Comparison of ENCODE assay signal across 14 cellular contexts in genomic region chr1:58250587-58250948, GRCh38.
DNase-seq lines count a peak whose midpoint lies in the region; ATAC-seq, FAIRE-seq and TF ChIP-seq lines count a peak whose summit lies in the region.
"Had no signal": no experiment of that assay in that cellular context is flagged by ENCODE, and none has a peak within 500 bp of the region (broad histone marks: within the 10 kb centered on the region; RNA-seq: fewer than 3 reads in every experiment).

No MANE protein-coding gene starts in this region.

- H2AFZ ChIP-seq in endothelial cell of umbilical vein (ENCODE audit: low read depth, low read length) (no peak overlapping the region), neuron (ENCODE audit: low read depth, low read length) (peak overlapping the region; percentile 98)

- peaks cover 8% of the 10 kb centered on the region for H3K4me1 Mint-ChIP-seq in activated CD4-positive, alpha-beta memory T cell treated with anti-CD3 and anti-CD28 coated beads, Interleukin-2, amount 10 ng/mL, durations not matched to agents 7 days and 5 days
- H3K4me1 Mint-ChIP-seq in osteocyte (ENCODE audit: unreplicated experiment): peaks cover 6% of the 10 kb centered on the region
- H3K4me1 Mint-ChIP-seq in activated CD8-positive, alpha-beta memory T cell treated with anti-CD3 and anti-CD28 coated beads, Interleukin-2, amount 10 ng/mL, durations not matched to agents 7 days and 5 days: peaks cover 6% of the 10 kb centered on the region

- H3K27me3 ChIP-seq in HUES64 (ENCODE audit: insufficient read depth, low read length) (peaks cover 39% of the 10 kb centered on the region), endothelial cell of umbilical vein (ENCODE audit: control insufficient read depth in 2 of 2, insufficient read depth in 2 of 2, low read length in 2 of 2) (peaks cover 16 to 21% of the 10 kb centered on the region in 2 experiments), neuron (ENCODE audit: insufficient read depth, low read length) (no peaks in the 10 kb centered on the region)

- TF ChIP-seq POLR2A in endothelial cell of umbilical vein (IDR thresholded peaks at IDR 0.05; ENCODE audit: low read depth, low read length): no peak

- H3K27ac Mint-ChIP-seq in activated CD4-positive, alpha-beta memory T cell treated with anti-CD3 and anti-CD28 coated beads, Interleukin-2, amount 10 ng/mL, durations not matched to agents 7 days and 5 days: no peak overlapping the region
- H3K27ac Mint-ChIP-seq in osteocyte (ENCODE audit: unreplicated experiment): no peak overlapping the region
- no peak overlapping the region for H3K27ac Mint-ChIP-seq in activated CD8-positive, alpha-beta memory T cell treated with anti-CD3 and anti-CD28 coated beads, Interleukin-2, amount 10 ng/mL, durations not matched to agents 7 days and 5 days
- H3K27ac Mint-ChIP-seq: activated naive CD8-positive, alpha-beta T cell treated with anti-CD3 and anti-CD28 coated beads, Interleukin-2, amount 10 ng/mL, durations not matched to agents 7 days and 5 days had no signal

- H4K20me1 ChIP-seq in endothelial cell of umbilical vein (replicated peaks; ENCODE audit: control insufficient read depth, extremely low read depth, insufficient read depth, low read length): no peaks in the 10 kb centered on the region

- no peak overlapping the region for H3K27ac ChIP-seq in HUES64 (ENCODE audit: low read depth, low read length)
- H3K27ac ChIP-seq in endothelial cell of umbilical vein (ENCODE audit: insufficient read depth, low read depth, low read length): no peak overlapping the region
- H3K27ac ChIP-seq: esophagus squamous epithelium had no signal

- H3K9me3 Mint-ChIP-seq in activated CD4-positive, alpha-beta memory T cell treated with anti-CD3 and anti-CD28 coated beads, Interleukin-2, amount 10 ng/mL, durations not matched to agents 7 days and 5 days: no peaks in the 10 kb centered on the region
- H3K9me3 Mint-ChIP-seq in osteocyte (ENCODE audit: unreplicated experiment): peaks cover 6% of the 10 kb centered on the region
- H3K9me3 Mint-ChIP-seq in activated CD8-positive, alpha-beta memory T cell treated with anti-CD3 and anti-CD28 coated beads, Interleukin-2, amount 10 ng/mL, durations not matched to agents 7 days and 5 days (ENCODE audit: low read depth): no peaks in the 10 kb centered on the region
- H3K9me3 Mint-ChIP-seq: activated naive CD8-positive, alpha-beta T cell treated with anti-CD3 and anti-CD28 coated beads, Interleukin-2, amount 10 ng/mL, durations not matched to agents 7 days and 5 days had no signal

- H3K4me2 ChIP-seq in endothelial cell of umbilical vein (ENCODE audit: insufficient read depth, low read length): no peak overlapping the region

- no peak for ATAC-seq in GM19351 (IDR thresholded peaks at IDR 0.05; ENCODE audit: unreplicated experiment)
- ATAC-seq in activated CD8-positive, alpha-beta memory T cell treated with anti-CD3 and anti-CD28 coated beads, Interleukin-2, amount 10 ng/mL, durations not matched to agents 7 days and 5 days: no peak

- peaks cover 37% of the 10 kb centered on the region for H3K27me3 Mint-ChIP-seq in activated CD4-positive, alpha-beta memory T cell treated with anti-CD3 and anti-CD28 coated beads, Interleukin-2, amount 10 ng/mL, durations not matched to agents 7 days and 5 days
- peaks cover 48% of the 10 kb centered on the region for H3K27me3 Mint-ChIP-seq in osteocyte (ENCODE audit: unreplicated experiment)
- peaks cover 48% of the 10 kb centered on the region for H3K27me3 Mint-ChIP-seq in activated CD8-positive, alpha-beta memory T cell treated with anti-CD3 and anti-CD28 coated beads, Interleukin-2, amount 10 ng/mL, durations not matched to agents 7 days and 5 days

- H3K4me3 Mint-ChIP-seq in activated CD4-positive, alpha-beta memory T cell treated with anti-CD3 and anti-CD28 coated beads, Interleukin-2, amount 10 ng/mL, durations not matched to agents 7 days and 5 days: no peak overlapping the region
- H3K4me3 Mint-ChIP-seq in osteocyte (ENCODE audit: unreplicated experiment): no peak overlapping the region
- H3K4me3 Mint-ChIP-seq in activated CD8-positive, alpha-beta memory T cell treated with anti-CD3 and anti-CD28 coated beads, Interleukin-2, amount 10 ng/mL, durations not matched to agents 7 days and 5 days: no peak overlapping the region

- CTCF ChIA-PET in endothelial cell of umbilical vein (lab: Charles Lee): no interaction called here
- CTCF ChIA-PET in activated CD4-positive, alpha-beta memory T cell treated with anti-CD3 and anti-CD28 coated beads, Interleukin-2, amount 10 ng/mL, durations not matched to agents 7 days and 5 days (lab: Charles Lee): no interaction called here
- CTCF ChIA-PET in activated CD8-positive, alpha-beta memory T cell treated with anti-CD3 and anti-CD28 coated beads, Interleukin-2, amount 10 ng/mL, durations not matched to agents 7 days and 5 days (lab: Charles Lee): no interaction called here

- H3K4me3 ChIP-seq in AG09309 (ENCODE audit: control insufficient read depth, low read depth, low read length): peak overlapping the region; percentile 47
- H3K4me3 ChIP-seq in HUES64 (ENCODE audit: low read length): peak overlapping the region; percentile 64
- no peak overlapping the region for H3K4me3 ChIP-seq in endothelial cell of umbilical vein (replicated peaks in 1 of 3; ENCODE audit: insufficient read depth in 1 of 3, low read depth in 1 of 3, low read length in 3 of 3)
- H3K4me3 ChIP-seq in neuron (ENCODE audit: low read length): peak overlapping the region; percentile 62

- H3K36me3 ChIP-seq in HUES64 (ENCODE audit: insufficient read depth, low read length): no peaks in the 10 kb centered on the region
- no peaks in the 10 kb centered on the region for H3K36me3 ChIP-seq in endothelial cell of umbilical vein (ENCODE audit: control insufficient read depth in 2 of 2, extremely low read depth in 1 of 2, insufficient read depth in 2 of 2, low read length in 2 of 2)
- no peaks in the 10 kb centered on the region for H3K36me3 ChIP-seq in neuron (ENCODE audit: insufficient read depth, low read length)
- H3K36me3 ChIP-seq: esophagus squamous epithelium had no signal

- no peaks in the 10 kb centered on the region for H3K79me2 ChIP-seq in endothelial cell of umbilical vein (ENCODE audit: control insufficient read depth, insufficient read depth, low read length)

- FAIRE-seq in endothelial cell of umbilical vein (lab: Jason Lieb, UNC): no peak
- FAIRE-seq: G401.6 had no signal

- H3K36me3 Mint-ChIP-seq in activated CD4-positive, alpha-beta memory T cell treated with anti-CD3 and anti-CD28 coated beads, Interleukin-2, amount 10 ng/mL, durations not matched to agents 7 days and 5 days (ENCODE audit: low read depth): no peaks in the 10 kb centered on the region
- no peaks in the 10 kb centered on the region for H3K36me3 Mint-ChIP-seq in osteocyte (ENCODE audit: unreplicated experiment)
- H3K36me3 Mint-ChIP-seq in activated CD8-positive, alpha-beta memory T cell treated with anti-CD3 and anti-CD28 coated beads, Interleukin-2, amount 10 ng/mL, durations not matched to agents 7 days and 5 days: no peaks in the 10 kb centered on the region
- H3K36me3 Mint-ChIP-seq: activated naive CD8-positive, alpha-beta T cell treated with anti-CD3 and anti-CD28 coated beads, Interleukin-2, amount 10 ng/mL, durations not matched to agents 7 days and 5 days had no signal

- DNase-seq in AG09309 (ENCODE audit: low read depth) (no peak), endothelial cell of umbilical vein (ENCODE audit: low read depth, low spot score) (peak; percentile 3), osteocyte (ENCODE audit: extremely low spot score, unreplicated experiment) (no peak)
- no peak for DNase-seq in activated CD4-positive, alpha-beta memory T cell treated with anti-CD3 and anti-CD28 coated beads, Interleukin-2, amount 10 ng/mL, durations not matched to agents 7 days and 5 days
- no peak for DNase-seq in activated CD8-positive, alpha-beta memory T cell treated with anti-CD3 and anti-CD28 coated beads, Interleukin-2, amount 10 ng/mL, durations not matched to agents 7 days and 5 days
- DNase-seq: activated CD4-positive, alpha-beta T cell treated with anti-CD3 and anti-CD28 coated beads for 1 hour; esophagus squamous epithelium; NCI-H2081 had no signal

- no peaks in the 10 kb centered on the region for H3K9me3 ChIP-seq in HUES64 (ENCODE audit: insufficient read depth, low read depth, low read length)
- no peaks in the 10 kb centered on the region for H3K9me3 ChIP-seq in endothelial cell of umbilical vein (replicated peaks; ENCODE audit: control insufficient read depth, insufficient read depth, low read length)
- no peaks in the 10 kb centered on the region for H3K9me3 ChIP-seq in neuron (ENCODE audit: low read length)
- H3K9me3 ChIP-seq: Caco-2, esophagus squamous epithelium had no signal

- H3K4me1 ChIP-seq in HUES64 (ENCODE audit: insufficient read depth, low read length) (peaks cover 11% of the 10 kb centered on the region), endothelial cell of umbilical vein (ENCODE audit: control insufficient read depth, extremely low read depth, insufficient read depth, low read length) (no peaks in the 10 kb centered on the region), neuron (ENCODE audit: insufficient read depth, low read length) (peaks cover 17% of the 10 kb centered on the region)
- H3K4me1 ChIP-seq: Caco-2 had no signal

- TF ChIP-seq CTCF in AG09309 (IDR thresholded peaks at IDR 0.05; ENCODE audit: control insufficient read depth, insufficient read depth, low read depth, low read length, missing control alignments) (no peak), endothelial cell of umbilical vein (IDR thresholded peaks at IDR 0.05; ENCODE audit: extremely low read depth in 1 of 2, insufficient read depth in 1 of 2, low read depth in 1 of 2, low read length in 2 of 2) (no peak), osteocyte (IDR thresholded peaks at IDR 0.05) (no peak)

- 9% methylated on average over 9 of the region's 9 CpGs for WGBS in HUES64

- BruUV-seq in endothelial cell of umbilical vein (replicated peaks; lab: Mats Ljungman, UMichigan): no TSS peak

- intact Hi-C loops in endothelial cell of umbilical vein (cut with micrococcal nuclease): loop anchor here (2.0 to 10.0 kb wide), 3 partner anchors 184 to 402 kb away; partner anchors contain the start of gene OMA1

- no peaks in the 10 kb centered on the region for H3K9me1 ChIP-seq in endothelial cell of umbilical vein (replicated peaks; ENCODE audit: control insufficient read depth, extremely low read depth, insufficient read depth, low read length)

- dilution Hi-C loops in endothelial cell of umbilical vein (cut with MboI; ENCODE audit: extremely low pct_ligation_motif_present, low sequenced_read_pairs): no loop called here

- POLR2A ChIA-PET in endothelial cell of umbilical vein (lab: Charles Lee): no interaction called here
- POLR2A ChIA-PET in activated CD4-positive, alpha-beta memory T cell treated with anti-CD3 and anti-CD28 coated beads, Interleukin-2, amount 10 ng/mL, durations not matched to agents 7 days and 5 days (lab: Charles Lee): no interaction called here

- H3K9ac ChIP-seq in HUES64 (ENCODE audit: low read depth, low read length): no peak overlapping the region
- H3K9ac ChIP-seq in endothelial cell of umbilical vein (replicated peaks; ENCODE audit: extremely low read depth, insufficient read depth, low read length): no peak overlapping the region

TF ChIP-seq in endothelial cell of umbilical vein, 7 proteins besides CTCF, POLR2A, EP300 and RAD21:
- TF ChIP-seq EZH2 (IDR thresholded peaks at IDR 0.05; ENCODE audit: borderline replicate concordance, low read depth, low read length, severe bottlenecking) (no peak), POLR2AphosphoS5 (IDR thresholded peaks at IDR 0.05; ENCODE audit: insufficient read depth, low read depth, low read length) (no peak)
TF ChIP-seq in endothelial cell of umbilical vein: peak in this region for 0.

Comparison
In these comparisons a context has a peak if more than half of its experiments do, and no peak if none do; other contexts are left out.
1. H3K4me3 ChIP-seq: peak in AG09309 (single experiment), HUES64 (single experiment) and neuron (single experiment); none in endothelial cell of umbilical vein (0 of 3).